In genomic region chr13:85170372-85170771, GRCh38 we compare ENCODE assay signal across 18 cellular contexts.
"Had no signal": no experiment of that assay in that cellular context is flagged by ENCODE, and none has a peak within 500 bp of the region (broad histone marks: within the 10 kb centered on the region; RNA-seq: fewer than 3 reads in every experiment).

No MANE protein-coding gene starts in this region.

- H3K4me3 ChIP-seq: thoracic aorta had no signal

- DNase-seq: activated CD4-positive, alpha-beta memory T cell treated with anti-CD3 and anti-CD28 coated beads for 36 hours; activated CD4-positive, alpha-beta T cell treated with anti-CD3 and anti-CD28 coated beads for 36 hours; activated CD8-positive, alpha-beta memory T cell treated with anti-CD3 and anti-CD28 coated beads, Interleukin-2, amount 10 ng/mL, durations not matched to agents 7 days and 5 days; activated gamma-delta T cell; activated T-cell treated with anti-CD3 and anti-CD28 coated beads, Interleukin-2, amount 50 U/mL, for 24 hours; central memory CD4-positive, alpha-beta T cell; cortex of kidney; effector CD4-positive, alpha-beta T cell; foreskin fibroblast; hippocampal formation; left ventricle myocardium superior; mesenchymal stem cell; naive thymus-derived CD8-positive, alpha-beta T cell; posterior cingulate gyrus; retina; stimulated activated CD4-positive, alpha-beta T cell treated with anti-CD3 and anti-CD28 coated beads, Interleukin-12 subunit alpha, Interleukin-12 subunit beta, amount 100 ng/mL, for 4 hours had no signal

- H3K27ac ChIP-seq: thoracic aorta, VCaP had no signal

- H3K36me3 ChIP-seq: thoracic aorta had no signal

- H3K9me3 ChIP-seq: thoracic aorta had no signal
